In the genomic region with DNA sequence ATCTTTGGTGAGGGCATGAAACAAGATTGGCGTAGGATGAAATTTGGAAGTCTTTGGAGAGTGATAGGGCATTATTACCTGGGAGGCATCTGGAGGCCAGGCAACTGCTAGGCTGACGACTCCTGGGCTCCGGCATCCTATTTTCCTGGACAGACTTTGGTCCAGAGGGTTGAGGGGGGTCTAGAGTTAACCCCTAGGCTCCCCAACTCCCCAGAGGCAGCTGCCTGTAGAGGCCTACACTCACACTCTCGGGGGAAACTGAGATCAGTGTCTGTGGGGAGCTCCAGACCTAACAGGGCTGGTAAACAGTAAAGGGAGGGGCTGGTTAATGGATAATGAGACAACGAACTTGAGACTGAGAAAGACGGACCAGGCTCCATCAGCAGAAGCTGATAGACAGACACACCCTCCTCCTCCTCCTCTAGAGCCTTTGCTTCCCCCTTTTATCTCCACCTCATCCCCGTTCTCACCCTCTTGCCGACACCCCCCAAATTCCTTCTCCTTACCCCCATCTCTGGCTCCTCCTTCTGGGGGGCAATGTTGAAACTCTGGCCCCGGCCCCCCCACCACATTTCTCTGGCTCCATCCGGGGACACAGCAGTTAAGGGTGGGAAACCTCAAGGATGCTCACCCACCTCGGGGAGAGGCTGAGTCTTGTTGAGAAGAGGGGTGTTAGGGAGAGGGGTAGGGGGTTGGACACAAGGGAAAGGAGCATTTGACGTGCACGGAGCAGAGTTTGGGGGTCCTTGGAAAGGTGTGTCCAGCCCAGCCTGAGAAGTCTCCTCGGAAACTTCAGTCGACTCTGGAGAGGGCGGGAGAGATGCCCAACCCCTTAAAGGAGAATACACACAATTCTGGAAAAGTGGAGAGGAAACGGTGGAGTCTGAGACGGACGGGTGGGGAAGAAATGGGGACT, we compare ENCODE assay signal across 8 cellular contexts. TPM values are rescaled to one million over a fixed set of nuclear protein-coding genes. Genes with fewer than 3 reads are reported as not detected.
DNase-seq lines count a peak whose midpoint lies in the region; ATAC-seq and TF ChIP-seq lines count a peak whose summit lies in the region.

A gene with protein sequence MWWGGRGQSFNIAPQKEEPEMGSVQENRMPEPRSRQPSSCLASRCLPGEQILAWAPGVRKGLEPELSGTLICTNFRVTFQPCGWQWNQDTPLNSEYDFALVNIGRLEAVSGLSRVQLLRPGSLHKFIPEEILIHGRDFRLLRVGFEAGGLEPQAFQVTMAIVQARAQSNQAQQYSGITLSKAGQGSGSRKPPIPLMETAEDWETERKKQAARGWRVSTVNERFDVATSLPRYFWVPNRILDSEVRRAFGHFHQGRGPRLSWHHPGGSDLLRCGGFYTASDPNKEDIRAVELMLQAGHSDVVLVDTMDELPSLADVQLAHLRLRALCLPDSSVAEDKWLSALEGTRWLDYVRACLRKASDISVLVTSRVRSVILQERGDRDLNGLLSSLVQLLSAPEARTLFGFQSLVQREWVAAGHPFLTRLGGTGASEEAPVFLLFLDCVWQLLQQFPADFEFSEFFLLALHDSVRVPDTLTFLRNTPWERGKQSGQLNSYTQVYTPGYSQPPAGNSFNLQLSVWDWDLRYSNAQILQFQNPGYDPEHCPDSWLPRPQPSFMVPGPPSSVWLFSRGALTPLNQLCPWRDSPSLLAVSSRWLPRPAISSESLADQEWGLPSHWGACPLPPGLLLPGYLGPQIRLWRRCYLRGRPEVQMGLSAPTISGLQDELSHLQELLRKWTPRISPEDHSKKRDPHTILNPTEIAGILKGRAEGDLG (minus strand): TSS at position 804 of the 916 bp plus-strand sequence. CDS start 232 bp downstream, at position 572.

- peaks cover 41% of the 10 kb centered on the region for H3K4me1 Mint-ChIP-seq in activated T-cell treated with anti-CD3 and anti-CD28 coated beads, Interleukin-2, amount 50 U/mL, for 72 hours (ENCODE audit: low read depth)
- H3K4me1 Mint-ChIP-seq in activated naive CD8-positive, alpha-beta T cell (ENCODE audit: low read depth): peaks cover 24% of the 10 kb centered on the region

- peak within 1 kb of the TSS; percentile 61 to 67 for H3K4me3 Mint-ChIP-seq in activated T-cell treated with anti-CD3 and anti-CD28 coated beads, Interleukin-2, amount 50 U/mL, for 72 hours
- H3K4me3 Mint-ChIP-seq in activated naive CD8-positive, alpha-beta T cell: peak within 1 kb of the TSS; percentile 41

- no peak for DNase-seq in activated T-cell treated with anti-CD3 and anti-CD28 coated beads, Interleukin-2, amount 50 U/mL, for 72 hours
- DNase-seq in activated T-cell treated with anti-CD3 and anti-CD28 coated beads, Interleukin-2, amount 50 U/mL, for 1 hour: no peak
- DNase-seq in right atrium auricular region (ENCODE audit: low spot score) (peak; percentile 60), gastrocnemius medialis (no peak), activated gamma-delta T cell (lab: John Stamatoyannopoulos, UW) (no peak)
- DNase-seq in effector memory CD4-positive, alpha-beta T cell: no peak

- peak within 1 kb of the TSS; percentile 7 for H3K27ac Mint-ChIP-seq in activated T-cell treated with anti-CD3 and anti-CD28 coated beads, Interleukin-2, amount 50 U/mL, for 72 hours
- peak within 1 kb of the TSS; percentile 61 for H3K27ac Mint-ChIP-seq in activated naive CD8-positive, alpha-beta T cell

- H3K27ac ChIP-seq in right atrium auricular region: peak within 1 kb of the TSS; percentile 72 to 89
- H3K27ac ChIP-seq in gastrocnemius medialis: peak within 1 kb of the TSS; percentile 83 to 95 (median 90)
- no peak within 1 kb of the TSS for H3K27ac ChIP-seq in effector memory CD4-positive, alpha-beta T cell (ENCODE audit: insufficient read depth, low read length, poor library complexity, severe bottlenecking)

- no peak for ATAC-seq in activated T-cell treated with anti-CD3 and anti-CD28 coated beads, Interleukin-2, amount 50 U/mL, for 72 hours (replicated peaks in 1 of 2)
- peak in 1 of 2 donors; percentile 22 for ATAC-seq in gastrocnemius medialis
- ATAC-seq in GM18498 (IDR thresholded peaks at IDR 0.05; ENCODE audit: unreplicated experiment): no peak

- intact Hi-C loops in gastrocnemius medialis (cut with DNase I; ENCODE audit: low total_unique reads): no loop called here

- H3K36me3 ChIP-seq in right atrium auricular region (no peaks in the 10 kb centered on the region), gastrocnemius medialis (no peaks in the 10 kb centered on the region)
- H3K36me3 ChIP-seq in effector memory CD4-positive, alpha-beta T cell (ENCODE audit: control insufficient read depth, insufficient read depth, low read length): no peaks in the 10 kb centered on the region

- TF ChIP-seq POLR2A in gastrocnemius medialis (IDR thresholded peaks at IDR 0.05): no peak

- no peaks in the 10 kb centered on the region for H3K9me3 Mint-ChIP-seq in activated T-cell treated with anti-CD3 and anti-CD28 coated beads, Interleukin-2, amount 50 U/mL, for 72 hours
- H3K9me3 Mint-ChIP-seq in activated naive CD8-positive, alpha-beta T cell (ENCODE audit: low read depth): no peaks in the 10 kb centered on the region

- no peaks in the 10 kb centered on the region for H3K36me3 Mint-ChIP-seq in activated T-cell treated with anti-CD3 and anti-CD28 coated beads, Interleukin-2, amount 50 U/mL, for 72 hours (ENCODE audit: insufficient read depth in 2 of 2)
- H3K36me3 Mint-ChIP-seq in activated naive CD8-positive, alpha-beta T cell: no peaks in the 10 kb centered on the region

- in situ Hi-C loops in gastrocnemius medialis (cut with MboI; ENCODE audit: low sequenced_read_pairs in 4 of 4): no loop called here

- H3K27me3 Mint-ChIP-seq in activated T-cell treated with anti-CD3 and anti-CD28 coated beads, Interleukin-2, amount 50 U/mL, for 72 hours (ENCODE audit: low read depth): no peaks in the 10 kb centered on the region
- H3K27me3 Mint-ChIP-seq in activated naive CD8-positive, alpha-beta T cell: no peaks in the 10 kb centered on the region

- H3K4me3 ChIP-seq in right atrium auricular region: peak within 1 kb of the TSS; percentile 43 to 54
- H3K4me3 ChIP-seq in gastrocnemius medialis: peak within 1 kb of the TSS; percentile 29 to 53 (median 48)
- no peak within 1 kb of the TSS for H3K4me3 ChIP-seq in effector memory CD4-positive, alpha-beta T cell (ENCODE audit: insufficient read depth, low read depth, low read length, poor library complexity, severe bottlenecking)

- H3K9me3 ChIP-seq in right atrium auricular region (no peaks in the 10 kb centered on the region), gastrocnemius medialis (no peaks in the 10 kb centered on the region)
- H3K9me3 ChIP-seq in effector memory CD4-positive, alpha-beta T cell (ENCODE audit: control insufficient read depth, low read length): no peaks in the 10 kb centered on the region

- peaks cover 0 to 46% of the 10 kb centered on the region in 2 donors for H3K4me1 ChIP-seq in right atrium auricular region
- peaks cover 32 to 47% of the 10 kb centered on the region in 2 donors for H3K4me1 ChIP-seq in gastrocnemius medialis
- H3K4me1 ChIP-seq in effector memory CD4-positive, alpha-beta T cell (ENCODE audit: control insufficient read depth, insufficient read depth, low read length, poor library complexity, severe bottlenecking): peaks cover 5% of the 10 kb centered on the region

- H3K27me3 ChIP-seq in right atrium auricular region (no peaks in the 10 kb centered on the region), gastrocnemius medialis (no peaks in the 10 kb centered on the region)
- no peaks in the 10 kb centered on the region for H3K27me3 ChIP-seq in effector memory CD4-positive, alpha-beta T cell (replicated peaks; ENCODE audit: control insufficient read depth, insufficient read depth, low read length, poor library complexity, severe bottlenecking)

- TF ChIP-seq CTCF in right atrium auricular region (IDR thresholded peaks at IDR 0.05) (no peak), gastrocnemius medialis (IDR thresholded peaks at IDR 0.05 in 4 of 5, conservative IDR thresholded peaks at IDR 0.05 in 1 of 5) (no peak)

RNA-seq across cellular contexts. Expression of the gene that starts here (rescaled TPM):
- total RNA-seq in activated T-cell treated with anti-CD3 and anti-CD28 coated beads, Interleukin-2, amount 50 U/mL, for 72 hours: 1 to 10 TPM; 6.9 to 9.2 TPM
- 1 to 10 TPM; 1.6 to 9.6 TPM for total RNA-seq in right atrium auricular region
- 1 to 10 TPM; 1.2 to 4.6 (median 3.5) TPM for total RNA-seq in gastrocnemius medialis
